Comparison of ENCODE assay signal across 1 cellular context in genomic region chr2:165911231-165911630, GRCh38.
TF ChIP-seq lines count a peak whose summit lies in the region.

No MANE protein-coding gene starts in this region.

TF ChIP-seq in K562, 482 proteins besides CTCF, POLR2A, EP300 and RAD21 (continued from another document):
- TF ChIP-seq, protein P1, sequence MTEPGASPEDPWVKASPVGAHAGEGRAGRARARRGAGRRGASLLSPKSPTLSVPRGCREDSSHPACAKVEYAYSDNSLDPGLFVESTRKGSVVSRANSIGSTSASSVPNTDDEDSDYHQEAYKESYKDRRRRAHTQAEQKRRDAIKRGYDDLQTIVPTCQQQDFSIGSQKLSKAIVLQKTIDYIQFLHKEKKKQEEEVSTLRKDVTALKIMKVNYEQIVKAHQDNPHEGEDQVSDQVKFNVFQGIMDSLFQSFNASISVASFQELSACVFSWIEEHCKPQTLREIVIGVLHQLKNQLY (CRISPR knock-in tag; conservative IDR thresholded peaks at IDR 0.05): no peak
